Comparison of ENCODE assay signal across 8 cellular contexts in the genomic region with DNA sequence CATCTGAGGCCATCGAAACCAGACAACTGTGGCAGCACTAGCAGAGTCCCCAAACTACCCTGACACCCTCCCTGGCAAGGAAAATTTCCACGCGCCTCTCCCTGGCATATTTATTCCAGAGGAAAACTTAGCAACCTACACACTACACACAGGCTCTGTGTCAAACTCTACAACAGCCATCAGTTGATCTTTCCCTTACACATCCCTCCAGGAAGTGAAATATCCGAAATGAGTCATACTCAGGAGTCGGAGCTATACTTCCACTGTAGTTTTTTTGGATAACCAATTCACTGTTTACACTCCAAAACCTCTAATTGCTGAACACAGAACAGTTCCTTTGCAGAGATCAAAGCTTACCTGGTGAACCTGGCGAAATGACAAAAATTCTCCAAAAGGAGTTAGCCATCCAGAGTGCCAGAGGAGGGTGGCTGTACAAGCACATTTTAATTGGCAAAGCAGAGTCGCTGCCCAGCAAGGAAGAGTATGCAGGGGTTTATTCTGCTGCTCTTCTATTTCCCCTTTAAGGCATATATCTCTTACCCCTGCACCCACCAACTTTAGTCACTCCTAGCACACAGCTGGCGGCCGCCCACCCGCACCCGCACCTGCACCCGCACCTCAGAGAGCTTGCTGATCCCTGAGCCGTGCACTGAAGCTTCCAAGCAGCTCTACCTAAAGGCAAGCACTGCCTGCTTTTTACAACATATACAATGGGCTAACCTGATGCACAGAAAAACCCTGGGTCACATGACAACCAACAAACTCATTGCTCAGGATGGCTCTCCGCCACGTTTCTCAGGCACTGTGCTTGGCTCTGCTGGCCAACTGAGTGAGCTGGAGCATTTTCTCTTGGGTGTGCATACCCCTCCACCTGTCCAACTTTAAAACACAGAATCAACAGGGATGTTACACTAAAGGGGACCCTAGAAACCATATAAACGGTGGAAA. TPM values are rescaled to one million over a fixed set of nuclear protein-coding genes. Genes with fewer than 3 reads are reported as not detected.
A peak's percentile ranks its signal among the peaks of the same experiment; 100 is the strongest.
DNase-seq lines count a peak whose midpoint lies in the region; ATAC-seq, FAIRE-seq and TF ChIP-seq lines count a peak whose summit lies in the region.

No MANE protein-coding gene starts in this region.

- no peaks in the 10 kb centered on the region; the same call in 1 of the 2 replicates for H3K36me3 ChIP-seq in ACC112 (ENCODE audit: insufficient read depth, low read length)
- H3K36me3 ChIP-seq in mesodermal cell (ENCODE audit: control insufficient read depth, insufficient read depth, low read length): peaks cover 22% of the 10 kb centered on the region

- H3K27ac ChIP-seq in ACC112 (ENCODE audit: low read depth, low read length) (peak overlapping the region; percentile 71), mesodermal cell (ENCODE audit: low read depth, low read length, severe bottlenecking) (peak overlapping the region; percentile 75)

- H3K4me3 ChIP-seq in ACC112 (ENCODE audit: low read depth, low read length): peak overlapping the region; percentile 31; the same call in 1 of the 2 replicates
- no peak overlapping the region for H3K4me3 ChIP-seq in mesodermal cell (ENCODE audit: extremely low read depth, insufficient read depth, low read length, poor library complexity, severe bottlenecking)

- DNase-seq in HTR-8/SVneo (ENCODE audit: insufficient read length, low spot score): peak; percentile 51
- no peak for DNase-seq in chondrocyte (ENCODE audit: low spot score)
- no peak for DNase-seq in DMS 273 treated with DMSO at 0.1 percent for 48 hours (lab: John Stamatoyannopoulos, UW)
- no peak for DNase-seq in NCI-H446 (lab: John Stamatoyannopoulos, UW)

- peaks cover 4% of the 10 kb centered on the region for H3K36me3 Mint-ChIP-seq in chondrocyte (ENCODE audit: low read depth)

- FAIRE-seq in HTR-8/SVneo (lab: Jason Lieb, UNC): peak; percentile 26

- peak overlapping the region; percentile 96 for H3K27ac Mint-ChIP-seq in chondrocyte (ENCODE audit: unreplicated experiment)

- no peaks in the 10 kb centered on the region for H3K27me3 ChIP-seq in ACC112 (ENCODE audit: insufficient read depth, low read length)

- TF ChIP-seq CTCF in chondrocyte (IDR thresholded peaks at IDR 0.05): no peak

- H3K27me3 Mint-ChIP-seq in chondrocyte (ENCODE audit: low read depth): no peaks in the 10 kb centered on the region

- no peaks in the 10 kb centered on the region for H3K9me3 ChIP-seq in mesodermal cell (ENCODE audit: control insufficient read depth, low read length)

- H3K79me2 ChIP-seq in ACC112 (ENCODE audit: control insufficient read depth, insufficient read depth, low read length, unreplicated experiment): peaks cover 90% of the 10 kb centered on the region

- 90 to 94% methylated on average over 14 to 15 of the region's 16 CpGs for WGBS in mesodermal cell (ENCODE audit: insufficient coverage in 2 of 2), 2 experiments

- ATAC-seq in GM18511 (IDR thresholded peaks at IDR 0.05; ENCODE audit: unreplicated experiment): no peak
- ATAC-seq in GM21515 (IDR thresholded peaks at IDR 0.05; ENCODE audit: unreplicated experiment): no peak

- no peaks in the 10 kb centered on the region for H3K9me3 Mint-ChIP-seq in chondrocyte (ENCODE audit: low read depth)

- H3K4me1 Mint-ChIP-seq in chondrocyte (ENCODE audit: low read depth): peaks cover 83% of the 10 kb centered on the region

- no peak overlapping the region for H2AFZ ChIP-seq in ACC112 (ENCODE audit: low read length, unreplicated experiment)

- H3K4me3 Mint-ChIP-seq in chondrocyte (ENCODE audit: unreplicated experiment): no peak overlapping the region

- H3K4me1 ChIP-seq in ACC112 (ENCODE audit: control insufficient read depth, insufficient read depth, low read length, unreplicated experiment): peaks cover 82% of the 10 kb centered on the region
- peaks cover 42% of the 10 kb centered on the region for H3K4me1 ChIP-seq in mesodermal cell (ENCODE audit: control insufficient read depth, insufficient read depth, low read length, poor library complexity, severe bottlenecking)

RNA-seq across cellular contexts. Expression of gene CAPZB, which starts 54.9 kb away (rescaled TPM):
- 285 to 353 TPM (median 352 TPM) in 3 replicates for total RNA-seq in chondrocyte
- 296 TPM for polyA plus RNA-seq in mesodermal cell (2013, experiment 1 of 2)
- 276 TPM for polyA plus RNA-seq in mesodermal cell (2013, experiment 2 of 2)
